In the genomic region with DNA sequence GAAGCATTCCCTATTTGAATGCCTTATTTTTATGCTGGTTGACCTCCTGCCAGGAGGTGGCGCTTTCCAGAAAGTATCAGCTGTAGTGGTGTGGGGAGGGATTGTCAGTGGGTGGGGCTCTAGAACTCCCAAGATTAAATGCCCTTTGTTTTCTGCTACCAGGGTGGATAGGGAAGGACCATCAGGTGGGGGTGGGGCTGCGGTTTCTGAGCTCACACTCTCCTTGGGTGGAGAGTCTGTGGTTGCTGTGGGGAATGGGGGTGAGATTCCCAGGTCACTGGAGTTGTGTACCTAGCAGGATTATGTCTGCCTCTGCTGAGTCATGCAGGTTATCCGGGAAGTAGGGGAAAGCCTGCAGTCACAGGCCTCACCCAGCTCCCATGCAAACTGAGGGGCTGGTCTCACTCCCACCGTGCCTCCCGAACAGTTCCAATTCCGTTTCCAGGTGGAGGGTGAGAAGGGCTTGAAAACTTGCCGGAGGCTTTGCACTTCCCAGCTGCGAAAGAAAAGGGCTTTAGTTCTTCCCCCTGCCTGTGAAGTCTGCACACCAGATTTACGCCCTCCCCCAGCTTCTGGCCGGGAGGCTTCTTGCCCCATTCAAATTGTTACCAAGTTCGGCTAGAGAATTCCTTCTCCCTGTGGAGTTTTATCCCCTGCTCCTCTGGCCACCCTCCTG, we compare ENCODE assay signal across 17 cellular contexts.
A peak's percentile ranks its signal among the peaks of the same experiment; 100 is the strongest.
DNase-seq lines count a peak whose midpoint lies in the region; ATAC-seq and TF ChIP-seq lines count a peak whose summit lies in the region.
"Had no signal": no experiment of that assay in that cellular context is flagged by ENCODE, and none has a peak within 500 bp of the region (broad histone marks: within the 10 kb centered on the region; RNA-seq: fewer than 3 reads in every experiment).

No MANE protein-coding gene starts in this region.

- H3K36me3 Mint-ChIP-seq in H9 (ENCODE audit: insufficient read depth in 1 of 3, low read depth in 3 of 3), result peaks cover 2 to 35% (median 9%) of the 10 kb centered on the region in 3 experiments

- no peak overlapping the region for H2BK5ac ChIP-seq in H9 (ENCODE audit: insufficient read length, low read length)

- no peaks in the 10 kb centered on the region for H3K36me3 ChIP-seq in A673 (ENCODE audit: insufficient read depth, low read length, poor library complexity, severe bottlenecking)
- H3K36me3 ChIP-seq: BLaER1 treated with 17β-estradiol and CSF1 and Interleukin-3, amounts not matched to agents 10 nM and 100 nM had no signal

- no peak overlapping the region for H4K5ac ChIP-seq in H9 (ENCODE audit: insufficient read length, low read depth, low read length)

- no peaks in the 10 kb centered on the region for H3K23me2 ChIP-seq in H9 (ENCODE audit: insufficient read length, low read depth, low read length, poor library complexity, severe bottlenecking)

- peak; percentile 10 for DNase-seq in A673 (ENCODE audit: low spot score)
- DNase-seq in H9, result peak; percentile 69
- DNase-seq in RWPE1 (ENCODE audit: low spot score), result peak; percentile 6
- DNase-seq in NCI-H2196 treated with DMSO at 0.1 percent for 48 hours (lab: John Stamatoyannopoulos, UW; ENCODE audit: unreplicated experiment), result no peak
- DNase-seq in stimulated activated CD4-positive, alpha-beta T cell treated with anti-CD3 and anti-CD28 coated beads, Interleukin-4, amount 100 ng/mL, for 24 hours, result no peak
- DNase-seq: activated B cell treated with CpG ODN at 0.5 μM for 24 hours; foreskin melanocyte; left ventricle myocardium superior; NCI-H187; stimulated activated CD4-positive, alpha-beta T cell treated with anti-CD3 and anti-CD28 coated beads, Interleukin-1b, Interleukin-23, amount 100 ng/mL, for 48 hours had no signal

- no peak overlapping the region for H3K4me3 ChIP-seq in A673 (ENCODE audit: low read depth, low read length, poor library complexity, severe bottlenecking)
- peak overlapping the region; percentile 41; the same call in 1 of the 2 replicates for H3K4me3 ChIP-seq in iPS-18c (ENCODE audit: insufficient read depth, low read depth, low read length)
- H3K4me3 ChIP-seq: BLaER1 treated with 17β-estradiol and CSF1 and Interleukin-3, amounts not matched to agents 10 nM and 100 nM had no signal

- H3K27ac ChIP-seq in A673 (ENCODE audit: low read depth, low read length, poor library complexity, severe bottlenecking), result no peak overlapping the region
- H3K27ac ChIP-seq in H9 (ENCODE audit: insufficient read length, low read depth, low read length), result no peak overlapping the region
- no peak overlapping the region for H3K27ac ChIP-seq in RWPE1
- H3K27ac ChIP-seq: BLaER1 treated with 17β-estradiol and CSF1 and Interleukin-3, amounts not matched to agents 10 nM and 100 nM had no signal

- H4K91ac ChIP-seq in H9 (ENCODE audit: insufficient read length, low read depth, low read length), result no peak overlapping the region

- ATAC-seq in HG03432 (IDR thresholded peaks at IDR 0.05; ENCODE audit: unreplicated experiment), result no peak
- no peak for ATAC-seq in GM18870 (IDR thresholded peaks at IDR 0.05; ENCODE audit: unreplicated experiment)
- ATAC-seq: left ventricle myocardium superior, Right ventricle myocardium inferior had no signal

- peaks cover 2% of the 10 kb centered on the region; the same call in 1 of the 2 replicates for H3K27me3 Mint-ChIP-seq in H9 (ENCODE audit: low read depth)
- H3K27me3 Mint-ChIP-seq: activated B cell treated with CpG ODN at 0.5 μM for 24 hours; stimulated activated naive CD8-positive, alpha-beta T cell treated with anti-CD3 and anti-CD28 coated beads, Interleukin-15, Interleukin-2, amounts not matched to agents 100 ng/mL and 50 ng/mL, for 24 hours had no signal

- WGBS in H9 (ENCODE audit: extremely low coverage, insufficient read length, low lambda C conversion rate), result no CpG with 5 or more reads among the region's 11 CpGs

- CTCF ChIA-PET in A673 (lab: Charles Lee), result interaction anchor here (0.7 kb wide), 1 partner anchor 573 kb away, joined by 4 read pairs; no protein-coding TSS in a partner anchor
- CTCF ChIA-PET in RWPE1 (lab: Yijun Ruan, JAX), result no interaction called here

- H3K14ac ChIP-seq in H9 (ENCODE audit: insufficient read depth, low read length), result no peak overlapping the region

- TF ChIP-seq CTCF in A673 (conservative IDR thresholded peaks at IDR 0.05; ENCODE audit: low read depth, low read length) (no peak), H9 (conservative IDR thresholded peaks at IDR 0.05) (peak; percentile 64; the same call in 2 of the 3 replicates), RWPE1 (conservative IDR thresholded peaks at IDR 0.05; ENCODE audit: low read depth) (no peak)

- no peak overlapping the region for H2BK12ac ChIP-seq in H9 (ENCODE audit: insufficient read length, low read depth, low read length)

- H3K4me3 Mint-ChIP-seq in H9, result peak overlapping the region in 1 of 2 experiments; percentile 10; a peak in 2 of 5 replicates
- H3K4me3 Mint-ChIP-seq: activated B cell treated with CpG ODN at 0.5 μM for 24 hours; stimulated activated naive CD8-positive, alpha-beta T cell treated with anti-CD3 and anti-CD28 coated beads, Interleukin-15, Interleukin-2, amounts not matched to agents 100 ng/mL and 50 ng/mL, for 24 hours had no signal

- no peak overlapping the region for H3K23ac ChIP-seq in H9 (ENCODE audit: insufficient read length, low read depth, low read length)

- H3T11ph ChIP-seq in H9 (ENCODE audit: low read length), result no peak overlapping the region

- H3K9me3 Mint-ChIP-seq in H9, result peaks cover 33 to 36% of the 10 kb centered on the region in 2 experiments

- H2BK20ac ChIP-seq in H9 (ENCODE audit: low read depth, low read length, poor library complexity, severe bottlenecking), result no peak overlapping the region

- no peak overlapping the region for H2AFZ ChIP-seq in H9 (ENCODE audit: low read length)

- no peaks in the 10 kb centered on the region for H3K27me3 ChIP-seq in A673 (replicated peaks; ENCODE audit: insufficient read depth, low read depth, low read length, poor library complexity)
- H3K27me3 ChIP-seq in H9 (ENCODE audit: insufficient read depth, low read length), result no peaks in the 10 kb centered on the region
- H3K27me3 ChIP-seq: BLaER1 treated with 17β-estradiol and CSF1 and Interleukin-3, amounts not matched to agents 10 nM and 100 nM had no signal

- H3K4me2 ChIP-seq in H9 (ENCODE audit: insufficient read depth, insufficient read length, low read length), result no peak overlapping the region

- H2BK15ac ChIP-seq in H9 (ENCODE audit: low read depth, low read length), result no peak overlapping the region

- H3K4me1 ChIP-seq in A673 (ENCODE audit: insufficient read depth, low read length, poor library complexity, severe bottlenecking) (no peaks in the 10 kb centered on the region), H9 (ENCODE audit: insufficient read depth, low read length) (no peaks in the 10 kb centered on the region)

- no peak overlapping the region for H3K18ac ChIP-seq in H9 (ENCODE audit: insufficient read length, low read depth, low read length)

- peak overlapping the region; percentile 90 to 94 (median 90); a peak in 6 of 7 replicates for H3K27ac Mint-ChIP-seq in H9
- H3K27ac Mint-ChIP-seq: activated B cell treated with CpG ODN at 0.5 μM for 24 hours; activated T-helper 2 cell treated with anti-CD3 and anti-CD28 coated beads, Interferon-gamma antibody, Interleukin-2, Interleukin-4, amounts not matched to agents 10 μg/mL and 5 μg/mL and 100 μg/mL, durations not matched to agents 14 hours and 24 hours and 36 hours; stimulated activated naive CD8-positive, alpha-beta T cell treated with anti-CD3 and anti-CD28 coated beads, Interleukin-15, Interleukin-2, amounts not matched to agents 100 ng/mL and 50 ng/mL, for 24 hours had no signal

- POLR2A ChIA-PET in A673 (lab: Charles Lee; ENCODE audit: low non-redundant PET) (no interaction called here), RWPE1 (lab: Yijun Ruan, JAX; ENCODE audit: low non-redundant PET) (no interaction called here)

- H3K9ac ChIP-seq in H9 (ENCODE audit: extremely low read depth, insufficient read length, low read length), result no peak overlapping the region
- H3K9ac ChIP-seq: BLaER1 treated with 17β-estradiol and CSF1 and Interleukin-3, amounts not matched to agents 10 nM and 100 nM had no signal

- no peak overlapping the region for H3K56ac ChIP-seq in H9 (ENCODE audit: insufficient read length, low read depth, low read length)

- no peak overlapping the region for H2AK5ac ChIP-seq in H9 (ENCODE audit: insufficient read length, low read length)

- no peaks in the 10 kb centered on the region for H3K79me2 ChIP-seq in H9 (ENCODE audit: insufficient read depth, low read length)

- H3K9me3 ChIP-seq in A673 (ENCODE audit: low read depth, low read length, poor library complexity, severe bottlenecking), result no peaks in the 10 kb centered on the region
- H3K9me3 ChIP-seq in H9 (ENCODE audit: control insufficient read depth, low read depth, low read length), result no peaks in the 10 kb centered on the region
- H3K9me3 ChIP-seq in iPS-18c (ENCODE audit: control insufficient read depth, insufficient read depth, low read length), result no peaks in the 10 kb centered on the region

- H2BK120ac ChIP-seq in H9 (ENCODE audit: low read depth, low read length, poor library complexity, severe bottlenecking), result no peak overlapping the region

- BruUV-seq in A673 (replicated peaks; lab: Mats Ljungman, UMichigan), result no TSS peak

- no peaks in the 10 kb centered on the region for H4K20me1 ChIP-seq in H9 (ENCODE audit: control insufficient read depth, insufficient read depth, insufficient read length)
- H4K20me1 ChIP-seq: BLaER1 treated with 17β-estradiol and CSF1 and Interleukin-3, amounts not matched to agents 10 nM and 100 nM had no signal

- intact Hi-C loops in A673 (cut with micrococcal nuclease; ENCODE audit: unreplicated experiment), result no loop called here

- H3K79me1 ChIP-seq in H9 (ENCODE audit: insufficient read depth, low read depth, low read length, poor library complexity, severe bottlenecking), result no peaks in the 10 kb centered on the region

- H4K8ac ChIP-seq in H9 (replicated peaks; ENCODE audit: insufficient read length, low read depth, low read length), result no peak overlapping the region

- peaks cover 19 to 24% of the 10 kb centered on the region in 2 experiments for H3K4me1 Mint-ChIP-seq in H9
- H3K4me1 Mint-ChIP-seq: activated B cell treated with CpG ODN at 0.5 μM for 24 hours had no signal

- H3K4ac ChIP-seq in H9 (ENCODE audit: low read depth, low read length), result no peak overlapping the region

Comparison
In these comparisons a context has a peak if more than half of its experiments do, and no peak if none do; other contexts are left out.
1. DNase-seq: peak in A673 (single experiment), H9 (single experiment) and RWPE1 (single experiment); none in NCI-H2196 treated with DMSO at 0.1 percent for 48 hours (single experiment) and stimulated activated CD4-positive, alpha-beta T cell treated with anti-CD3 and anti-CD28 coated beads, Interleukin-4, amount 100 ng/mL, for 24 hours (single experiment).